11 cellular contexts compared by ENCODE assay signal in the genomic region with DNA sequence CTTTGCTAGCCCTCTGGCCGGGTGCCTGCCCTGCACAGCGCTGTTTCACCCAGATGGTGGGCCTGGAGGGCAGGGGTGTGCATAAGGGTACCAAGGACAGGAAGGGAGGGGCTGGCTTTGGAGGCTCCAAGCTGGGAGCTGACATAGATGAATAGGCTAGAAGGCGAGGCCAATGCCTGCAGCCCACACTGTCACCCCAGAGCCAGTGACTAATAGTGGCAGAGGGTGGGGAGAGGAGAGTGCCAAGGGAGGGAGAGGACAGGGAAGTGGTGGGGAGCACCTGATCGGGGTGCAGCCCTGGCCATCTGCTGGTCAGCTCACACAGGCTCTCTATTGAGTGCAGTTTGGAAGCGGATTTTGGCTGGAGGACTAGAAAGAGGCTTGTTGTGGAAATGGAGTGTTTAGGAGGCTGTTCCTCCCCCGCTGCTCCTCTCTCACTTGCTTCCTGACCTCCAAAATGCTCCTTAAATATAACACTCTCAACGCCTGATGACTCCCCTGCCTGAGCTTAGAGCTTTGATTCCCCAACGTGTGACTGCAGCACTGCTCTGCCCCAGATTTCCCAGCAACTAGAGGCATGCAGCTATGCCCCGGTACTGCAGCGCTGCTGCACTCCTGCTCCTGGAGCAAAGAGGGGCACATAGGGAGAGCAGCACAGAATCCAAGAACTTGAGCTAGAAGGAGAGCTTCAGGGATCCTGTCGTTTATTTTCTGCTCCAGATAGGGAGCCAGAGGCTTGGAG.
DNase-seq lines count a peak whose midpoint lies in the region; ATAC-seq and TF ChIP-seq lines count a peak whose summit lies in the region.
"Had no signal": no experiment of that assay in that cellular context is flagged by ENCODE, and none has a peak within 500 bp of the region (broad histone marks: within the 10 kb centered on the region; RNA-seq: fewer than 3 reads in every experiment).

No MANE protein-coding gene starts in this region.

- no peak overlapping the region for H3K9ac ChIP-seq in colonic mucosa (ENCODE audit: low read depth in 2 of 2, low read length in 2 of 2)
- H3K9ac ChIP-seq: parathyroid adenoma had no signal

- DNase-seq in NCI-H82 (lab: John Stamatoyannopoulos, UW) (peak; percentile 42), NCI-H82 treated with DMSO at 0.1 percent for 48 hours (lab: John Stamatoyannopoulos, UW; ENCODE audit: unreplicated experiment) (no peak), WERI-Rb-1 (peak; percentile 74), left cardiac atrium (no peak), colonic mucosa (no peak), inferior parietal cortex (ENCODE audit: extremely low spot score) (no peak)
- DNase-seq: 8988T, NCI-H146 had no signal

- H3K4me3 ChIP-seq in WERI-Rb-1 (ENCODE audit: low read depth, low read length) (peak overlapping the region; percentile 24; the same call in 1 of the 2 replicates), colonic mucosa (no peak overlapping the region)

- H3K4me1 Mint-ChIP-seq in stimulated activated memory B cell treated with anti-CD40 and anti-IgM and Interleukin-4, amounts not matched to agents 10 μg/mL and 1 μg/mL and 100 μg/mL, for 72 hours = peaks cover 16% of the 10 kb centered on the region

- no peaks in the 10 kb centered on the region for H3K36me3 Mint-ChIP-seq in stimulated activated memory B cell treated with anti-CD40 and anti-IgM and Interleukin-4, amounts not matched to agents 10 μg/mL and 1 μg/mL and 100 μg/mL, for 72 hours

- no peaks in the 10 kb centered on the region for H3K9me3 Mint-ChIP-seq in stimulated activated memory B cell treated with anti-CD40 and anti-IgM and Interleukin-4, amounts not matched to agents 10 μg/mL and 1 μg/mL and 100 μg/mL, for 72 hours

- H3K27ac Mint-ChIP-seq in stimulated activated memory B cell treated with anti-CD40 and anti-IgM and Interleukin-4, amounts not matched to agents 10 μg/mL and 1 μg/mL and 100 μg/mL, for 72 hours = peak overlapping the region; percentile 3

- H3K9me3 ChIP-seq in WERI-Rb-1 (ENCODE audit: severe bottlenecking) (no peaks in the 10 kb centered on the region), colonic mucosa (no peaks in the 10 kb centered on the region)

- H3K27me3 Mint-ChIP-seq in stimulated activated memory B cell treated with anti-CD40 and anti-IgM and Interleukin-4, amounts not matched to agents 10 μg/mL and 1 μg/mL and 100 μg/mL, for 72 hours = peaks cover 44% of the 10 kb centered on the region

- TF ChIP-seq CTCF in WERI-Rb-1 (IDR thresholded peaks at IDR 0.05; ENCODE audit: low read depth, low read length) (no peak), colonic mucosa (IDR thresholded peaks at IDR 0.05) (no peak)

- H3K36me3 ChIP-seq in WERI-Rb-1 (peaks cover 3% of the 10 kb centered on the region), colonic mucosa (no peaks in the 10 kb centered on the region)

- intact Hi-C loops in left cardiac atrium (cut with DNase I) = no loop called here
- intact Hi-C loops in colonic mucosa (cut with DNase I) = no loop called here

- no peaks in the 10 kb centered on the region for H3K4me1 ChIP-seq in colonic mucosa
- H3K4me1 ChIP-seq: parathyroid adenoma had no signal

- ATAC-seq in left cardiac atrium (peak; percentile 30 to 71), HG03342 (IDR thresholded peaks at IDR 0.05; ENCODE audit: unreplicated experiment) (no peak)
- peak; percentile 13 for ATAC-seq in stimulated activated memory B cell treated with anti-CD40 and anti-IgM and Interleukin-4, amounts not matched to agents 10 μg/mL and 1 μg/mL and 100 μg/mL, for 72 hours

- H3K27me3 ChIP-seq in WERI-Rb-1 (ENCODE audit: insufficient read depth, low read depth, severe bottlenecking) (no peaks in the 10 kb centered on the region), colonic mucosa (no peaks in the 10 kb centered on the region)

- no peak overlapping the region for H3K4me3 Mint-ChIP-seq in stimulated activated memory B cell treated with anti-CD40 and anti-IgM and Interleukin-4, amounts not matched to agents 10 μg/mL and 1 μg/mL and 100 μg/mL, for 72 hours

- H3K27ac ChIP-seq in WERI-Rb-1 (peak overlapping the region; percentile 74), colonic mucosa (no peak overlapping the region)
- H3K27ac ChIP-seq: parathyroid adenoma had no signal

Comparison
In these comparisons a context has a peak if more than half of its experiments do, and no peak if none do; other contexts are left out.
1. DNase-seq: peak in NCI-H82 (single experiment) and WERI-Rb-1 (single experiment); none in NCI-H82 treated with DMSO at 0.1 percent for 48 hours (single experiment), left cardiac atrium (single experiment), colonic mucosa (single experiment) and inferior parietal cortex (single experiment).